In the genomic region with DNA sequence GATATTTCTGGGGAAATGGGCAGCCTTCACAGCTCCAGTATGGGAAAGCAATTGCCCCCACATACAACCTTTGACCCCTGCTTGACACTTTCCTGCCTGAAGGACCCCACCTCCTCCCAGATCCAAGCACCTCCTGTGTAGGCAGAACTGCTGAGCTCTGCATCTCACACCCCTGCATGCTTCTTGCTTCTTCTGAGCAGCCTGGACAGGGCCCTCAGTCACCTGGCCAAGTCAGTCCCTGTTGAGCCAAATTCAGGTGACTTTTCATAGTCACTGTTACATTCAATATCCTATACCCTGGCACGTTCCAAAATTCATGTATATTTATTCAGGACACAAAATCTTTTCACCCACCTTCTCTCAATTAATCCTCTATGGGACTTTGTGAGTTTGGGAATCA, we compare ENCODE assay signal across 26 cellular contexts. TPM values are rescaled to one million over a fixed set of nuclear protein-coding genes. Genes with fewer than 3 reads are reported as not detected.
DNase-seq lines count a peak whose midpoint lies in the region; ATAC-seq and TF ChIP-seq lines count a peak whose summit lies in the region.
"Had no signal": no experiment of that assay in that cellular context is flagged by ENCODE, and none has a peak within 500 bp of the region (broad histone marks: within the 10 kb centered on the region; RNA-seq: fewer than 3 reads in every experiment).

No MANE protein-coding gene starts in this region.

- WGBS in endodermal cell (ENCODE audit: insufficient coverage in 1 of 2, insufficient read length in 1 of 2), 2 experiments, result 84% methylated on average over 1 of the region's 1 CpG; no CpG with 5 or more reads in 1 of the 2 experiments

- no peaks in the 10 kb centered on the region for H3K4me1 Mint-ChIP-seq in endodermal cell
- peaks cover 15% of the 10 kb centered on the region for H3K4me1 Mint-ChIP-seq in neural progenitor cell
- H3K4me1 Mint-ChIP-seq: CD4-positive, alpha-beta memory T cell; CD4-positive, CD25-positive, alpha-beta regulatory T cell; CD8-positive, alpha-beta memory T cell had no signal

- ATAC-seq in GM18505 (IDR thresholded peaks at IDR 0.05; ENCODE audit: unreplicated experiment) (no peak), HG03378 (IDR thresholded peaks at IDR 0.05; ENCODE audit: unreplicated experiment) (no peak)
- ATAC-seq: GM12878 had no signal

- H3K27ac Mint-ChIP-seq in endodermal cell, result peak overlapping the region; percentile 8
- H3K27ac Mint-ChIP-seq in neural progenitor cell, result peak overlapping the region; percentile 48
- H3K27ac Mint-ChIP-seq: CD4-positive, alpha-beta memory T cell; CD8-positive, alpha-beta memory T cell had no signal

- no peaks in the 10 kb centered on the region for H3K27me3 Mint-ChIP-seq in endodermal cell (ENCODE audit: insufficient read depth)
- no peaks in the 10 kb centered on the region for H3K27me3 Mint-ChIP-seq in neural progenitor cell (ENCODE audit: insufficient read depth, low read depth)

- H3K9ac ChIP-seq in endodermal cell (ENCODE audit: extremely low read depth, low read length, poor library complexity, severe bottlenecking), result no peak overlapping the region
- no peak overlapping the region for H3K9ac ChIP-seq in neural progenitor cell
- H3K9ac ChIP-seq: BLaER1 had no signal

- H3K79me2 ChIP-seq in neural progenitor cell (ENCODE audit: low read depth), result no peaks in the 10 kb centered on the region

- H3K4me2 ChIP-seq in neural progenitor cell, result no peak overlapping the region
- H3K4me2 ChIP-seq: BLaER1 had no signal

- DNase-seq in activated CD8-positive, alpha-beta memory T cell treated with anti-CD3 and anti-CD28 coated beads, Interleukin-2, amount 50 U/mL, for 48 hours, result peak; percentile 17
- DNase-seq in activated CD8-positive, alpha-beta memory T cell treated with anti-CD3 and anti-CD28 coated beads, Interleukin-2, amount 50 U/mL, for 4 hours, result no peak
- DNase-seq in endodermal cell (no peak), mesenteric fat pad (ENCODE audit: low spot score) (peak; percentile 59), neural progenitor cell (ENCODE audit: low spot score) (no peak)
- DNase-seq in activated naive CD4-positive, alpha-beta T cell treated with anti-CD3 and anti-CD28 coated beads, Interleukin-2, amount 50 U/mL, for 16 hours, result no peak
- DNase-seq: 8988T; ACHN; BE2C; C1 segment of cervical spinal cord; CD4-positive, alpha-beta memory T cell; CD4-positive, CD25-positive, alpha-beta regulatory T cell; CD8-positive, alpha-beta memory T cell; COR-L47; DMS 273 treated with DMSO at 0.1 percent for 48 hours; DMS153; DMS53; DMS79; DND-41; EL; GDM1 had no signal

- no peak for TF ChIP-seq POLR2A in GM18505 (IDR thresholded peaks at IDR 0.05; ENCODE audit: borderline replicate concordance, extremely low read depth, insufficient read depth, insufficient read length)

- H3K36me3 Mint-ChIP-seq in endodermal cell (ENCODE audit: low read depth) (peaks cover 83% of the 10 kb centered on the region), neural progenitor cell (peaks cover 61% of the 10 kb centered on the region)
- H3K36me3 Mint-ChIP-seq: CD4-positive, CD25-positive, alpha-beta regulatory T cell; CD8-positive, alpha-beta memory T cell had no signal

- H3K4me3 ChIP-seq in endodermal cell (ENCODE audit: low read length) (no peak overlapping the region), neural progenitor cell (no peak overlapping the region)
- H3K4me3 ChIP-seq: BLaER1, GM12878 had no signal

- H3K27me3 ChIP-seq in endodermal cell (ENCODE audit: control insufficient read depth, insufficient read depth, low read length, poor library complexity, severe bottlenecking), result no peaks in the 10 kb centered on the region
- no peaks in the 10 kb centered on the region for H3K27me3 ChIP-seq in neural progenitor cell
- H3K27me3 ChIP-seq: BE2C, BLaER1 had no signal

- no peak overlapping the region for H3K4me3 Mint-ChIP-seq in endodermal cell
- H3K4me3 Mint-ChIP-seq in neural progenitor cell, result no peak overlapping the region
- H3K4me3 Mint-ChIP-seq: CD14-positive monocyte; CD4-positive, alpha-beta memory T cell; CD4-positive, CD25-positive, alpha-beta regulatory T cell; CD8-positive, alpha-beta memory T cell had no signal

- no peak for TF ChIP-seq CTCF in endodermal cell (conservative IDR thresholded peaks at IDR 0.05)
- no peak for TF ChIP-seq CTCF in neural progenitor cell (IDR thresholded peaks at IDR 0.05)

- H3K27ac ChIP-seq in endodermal cell (ENCODE audit: low read depth, low read length) (no peak overlapping the region), neural progenitor cell (no peak overlapping the region)
- H3K27ac ChIP-seq: BLaER1 had no signal

- no peaks in the 10 kb centered on the region for H3K4me1 ChIP-seq in endodermal cell (ENCODE audit: control insufficient read depth, insufficient read depth, low read length)
- peaks cover 5% of the 10 kb centered on the region for H3K4me1 ChIP-seq in neural progenitor cell
- H3K4me1 ChIP-seq: BE2C, BLaER1 had no signal

- H3K9me3 Mint-ChIP-seq in endodermal cell (no peaks in the 10 kb centered on the region), neural progenitor cell (peaks cover 21% of the 10 kb centered on the region)

- H3K36me3 ChIP-seq in endodermal cell (ENCODE audit: control insufficient read depth, insufficient read depth, low read length) (peaks cover 83% of the 10 kb centered on the region), neural progenitor cell (peaks cover 7% of the 10 kb centered on the region)
- H3K36me3 ChIP-seq: BLaER1 had no signal

- no peak overlapping the region for H2AFZ ChIP-seq in neural progenitor cell (replicated peaks)

- H4K20me1 ChIP-seq in neural progenitor cell (ENCODE audit: low read depth), result no peaks in the 10 kb centered on the region
- H4K20me1 ChIP-seq: BLaER1 had no signal

- no peaks in the 10 kb centered on the region for H3F3A ChIP-seq in neural progenitor cell (ENCODE audit: low read depth)

- H3K9me3 ChIP-seq in endodermal cell (ENCODE audit: control insufficient read depth, low read length) (peaks cover 13% of the 10 kb centered on the region), neural progenitor cell (ENCODE audit: low read depth) (no peaks in the 10 kb centered on the region)
- H3K9me3 ChIP-seq: BE2C had no signal

RNA-seq across cellular contexts. Expression of a gene that starts 30.4 kb away (rescaled TPM):
- total RNA-seq in endodermal cell (100 to 1,000 TPM in 1 of 2 donors, 10 to 100 TPM in 1; 81.2 to 131 TPM), mesenteric fat pad (729 TPM), neural progenitor cell (ENCODE audit: low replicate concordance) (35.9 and 37.6 TPM in 2 replicates)
- polyA plus RNA-seq in endodermal cell (2013, experiment 1 of 2), result 49.7 TPM
- polyA plus RNA-seq in endodermal cell (2013, experiment 2 of 2), result 47.5 TPM

Comparison
In these comparisons a context has a peak if more than half of its experiments do, and no peak if none do; other contexts are left out.
1. DNase-seq: peak in activated CD8-positive, alpha-beta memory T cell treated with anti-CD3 and anti-CD28 coated beads, Interleukin-2, amount 50 U/mL, for 48 hours (single experiment) and mesenteric fat pad (single experiment); none in activated CD8-positive, alpha-beta memory T cell treated with anti-CD3 and anti-CD28 coated beads, Interleukin-2, amount 50 U/mL, for 4 hours (single experiment), endodermal cell (single experiment), neural progenitor cell (single experiment) and activated naive CD4-positive, alpha-beta T cell treated with anti-CD3 and anti-CD28 coated beads, Interleukin-2, amount 50 U/mL, for 16 hours (single experiment).